Comparison of ENCODE assay signal across 8 cellular contexts in genomic region chr19:56080669-56081401, GRCh38. TPM values are rescaled to one million over a fixed set of nuclear protein-coding genes. Genes with fewer than 3 reads are reported as not detected.
DNase-seq lines count a peak whose midpoint lies in the region; ATAC-seq and TF ChIP-seq lines count a peak whose summit lies in the region.

No MANE protein-coding gene starts in this region.

- peaks cover 8% of the 10 kb centered on the region for H3K27me3 ChIP-seq in CD4-positive, alpha-beta T cell (ENCODE audit: control insufficient read depth, insufficient read depth, low read length)
- H3K27me3 ChIP-seq in IMR-90 (ENCODE audit: control insufficient read depth, insufficient read depth, low read length) (no peaks in the 10 kb centered on the region), SJCRH30 (no peaks in the 10 kb centered on the region), parathyroid adenoma (ENCODE audit: control insufficient read depth, insufficient read depth, low read length) (no peaks in the 10 kb centered on the region), thymus (ENCODE audit: control insufficient read depth, insufficient read depth) (no peaks in the 10 kb centered on the region)

- H3K4me1 ChIP-seq in IMR-90 (ENCODE audit: control insufficient read depth, insufficient read depth, low read length) (peaks cover 4% of the 10 kb centered on the region; the same call in 1 of the 2 replicates), SJCRH30 (0 out of 2 replicates have a peak, but pooled peaks cover 2% of the 10 kb centered on the region), parathyroid adenoma (no peaks in the 10 kb centered on the region), thymus (ENCODE audit: control insufficient read depth, insufficient read depth, low read length) (no peaks in the 10 kb centered on the region)

- TF ChIP-seq RAD21 in IMR-90 (IDR thresholded peaks at IDR 0.05; ENCODE audit: low read length) = peak; percentile 74

- peaks cover 3 to 6% of the 10 kb centered on the region in 2 experiments; a peak in 2 of 4 replicates for H3K79me1 ChIP-seq in IMR-90 (ENCODE audit: low read depth in 1 of 2, low read length in 2 of 2)

- CTCF ChIA-PET in CD4-positive, alpha-beta T cell (lab: Charles Lee) = interaction anchor here (1.0 to 1.6 kb wide), 5 partner anchors 14 to 253 kb away, joined by 4 to 8 read pairs (median 5); no protein-coding TSS in a partner anchor
- CTCF ChIA-PET in IMR-90 (lab: Yijun Ruan, JAX) = interaction anchor here (0.6 to 3.8 kb wide), 10 partner anchors 9 to 496 kb away, joined by 3 to 22 read pairs (median 4); no protein-coding TSS in a partner anchor
- CTCF ChIA-PET in activated naive CD4-positive, alpha-beta T cell treated with anti-CD3 and anti-CD28 coated beads, Interleukin-2, amount 10 ng/mL, durations not matched to agents 7 days and 5 days (lab: Charles Lee) = interaction anchor here (0.6 to 2.6 kb wide), 20 partner anchors 10 to 252 kb away, joined by 3 to 20 read pairs (median 4); partner anchors contain the start of gene ZNF444

- 8% methylated on average over 11 of the region's 36 CpGs; no CpG with 5 or more reads in 1 of the 2 experiments for WGBS in IMR-90 (ENCODE audit: extremely low coverage in 2 of 2, insufficient read length in 1 of 2), 2 experiments
- WGBS in thymus = 3% methylated on average over 36 of the region's 36 CpGs

- POLR2A ChIA-PET in CD4-positive, alpha-beta T cell (lab: Charles Lee) = interaction anchor here (1.0 kb wide), 1 partner anchor 40 kb away, joined by 3 read pairs; the partner anchor contains the start of gene ZNF787
- POLR2A ChIA-PET in IMR-90 (lab: Charles Lee; ENCODE audit: unreplicated experiment) = no interaction called here

- peak overlapping the region; percentile 16; the same call in 1 of the 2 replicates for H3K23ac ChIP-seq in IMR-90 (ENCODE audit: low read depth, low read length)

- H3K36me3 Mint-ChIP-seq in CD4-positive, alpha-beta T cell (ENCODE audit: low read depth) = no peaks in the 10 kb centered on the region
- H3K36me3 Mint-ChIP-seq in activated naive CD4-positive, alpha-beta T cell treated with anti-CD3 and anti-CD28 coated beads, Interleukin-2, amount 10 ng/mL, durations not matched to agents 7 days and 5 days = no peaks in the 10 kb centered on the region

- H4K20me1 ChIP-seq in IMR-90 (ENCODE audit: insufficient read depth, low read length) = peaks cover 15% of the 10 kb centered on the region

- peaks cover 17% of the 10 kb centered on the region for H3K27me3 Mint-ChIP-seq in CD4-positive, alpha-beta T cell
- peaks cover 15% of the 10 kb centered on the region for H3K27me3 Mint-ChIP-seq in activated naive CD4-positive, alpha-beta T cell treated with anti-CD3 and anti-CD28 coated beads, Interleukin-2, amount 10 ng/mL, durations not matched to agents 7 days and 5 days

- no peak overlapping the region for H3K27ac Mint-ChIP-seq in CD4-positive, alpha-beta T cell
- no peak overlapping the region for H3K27ac Mint-ChIP-seq in activated naive CD4-positive, alpha-beta T cell treated with anti-CD3 and anti-CD28 coated beads, Interleukin-2, amount 10 ng/mL, durations not matched to agents 7 days and 5 days

- H3K36me3 ChIP-seq in IMR-90 (ENCODE audit: control insufficient read depth, insufficient read depth, low read length) (no peaks in the 10 kb centered on the region; the same call in 1 of the 2 replicates), SJCRH30 (no peaks in the 10 kb centered on the region), parathyroid adenoma (ENCODE audit: control insufficient read depth, insufficient read depth, low read length) (no peaks in the 10 kb centered on the region), thymus (ENCODE audit: control insufficient read depth, insufficient read depth) (peaks cover 7% of the 10 kb centered on the region)

- H2BK15ac ChIP-seq in IMR-90 (ENCODE audit: low read depth, low read length) = no peak overlapping the region

- no peak overlapping the region for H2BK5ac ChIP-seq in IMR-90 (ENCODE audit: low read depth, low read length, poor library complexity, severe bottlenecking)

- H3K4me3 ChIP-seq in IMR-90 (ENCODE audit: insufficient read depth, low read depth, low read length) (peak overlapping the region; percentile 40), SJCRH30 (peak overlapping the region; percentile 35), parathyroid adenoma (ENCODE audit: low read depth, low read length) (peak overlapping the region; percentile 46), thymus (ENCODE audit: low read length) (peak overlapping the region; percentile 17)

- H2BK20ac ChIP-seq in IMR-90 (ENCODE audit: low read depth, low read length) = no peak overlapping the region

- H3K4me2 ChIP-seq in IMR-90 (ENCODE audit: low read depth, low read length) (peak overlapping the region; percentile 94), parathyroid adenoma (ENCODE audit: low read length) (peak overlapping the region; percentile 81)

- ATAC-seq in CD4-positive, alpha-beta T cell (ENCODE audit: poor library complexity) = peak; percentile 48
- ATAC-seq in GM19467 (IDR thresholded peaks at IDR 0.05; ENCODE audit: unreplicated experiment) (peak; percentile 66), IMR-90 (ENCODE audit: low read depth) (peak; percentile 82), Right ventricle myocardium inferior (peak; percentile 82)

- H3K18ac ChIP-seq in IMR-90 (ENCODE audit: low read depth, low read length) = peak overlapping the region; percentile 19; the same call in 1 of the 2 replicates

- no peak overlapping the region for H3K27ac ChIP-seq in CD4-positive, alpha-beta T cell (ENCODE audit: low read depth, low read length)
- peak overlapping the region; percentile 40 for H3K27ac ChIP-seq in IMR-90 (ENCODE audit: insufficient read depth, low read length)
- no peak overlapping the region for H3K27ac ChIP-seq in SJCRH30
- H3K27ac ChIP-seq in parathyroid adenoma = no peak overlapping the region
- no peak overlapping the region for H3K27ac ChIP-seq in thymus (ENCODE audit: low read depth)

- peaks cover 14% of the 10 kb centered on the region for H3K4me1 Mint-ChIP-seq in CD4-positive, alpha-beta T cell (ENCODE audit: low read depth)
- H3K4me1 Mint-ChIP-seq in activated naive CD4-positive, alpha-beta T cell treated with anti-CD3 and anti-CD28 coated beads, Interleukin-2, amount 10 ng/mL, durations not matched to agents 7 days and 5 days = peaks cover 10% of the 10 kb centered on the region

- peak overlapping the region; percentile 76 for H3K4me3 Mint-ChIP-seq in CD4-positive, alpha-beta T cell
- peak overlapping the region; percentile 68 for H3K4me3 Mint-ChIP-seq in activated naive CD4-positive, alpha-beta T cell treated with anti-CD3 and anti-CD28 coated beads, Interleukin-2, amount 10 ng/mL, durations not matched to agents 7 days and 5 days

- H4K5ac ChIP-seq in IMR-90 (ENCODE audit: low read depth, low read length) = no peak overlapping the region; the same call in 1 of the 2 replicates

- no peak overlapping the region for H3K56ac ChIP-seq in IMR-90 (ENCODE audit: extremely low read depth, insufficient read depth, low read length)

- peak; percentile 38 for TF ChIP-seq CTCF in CD4-positive, alpha-beta T cell (IDR thresholded peaks at IDR 0.05)
- TF ChIP-seq CTCF in IMR-90 (conservative IDR thresholded peaks at IDR 0.05; ENCODE audit: low read depth, low read length) (peak; percentile 69), parathyroid adenoma (IDR thresholded peaks at IDR 0.05) (peak; percentile 44)

- TF ChIP-seq POLR2A in IMR-90 (IDR thresholded peaks at IDR 0.05; ENCODE audit: low read depth, low read length) = 0 out of 2 replicates have a peak, but pooled peaks have one; percentile 4

- H2AK9ac ChIP-seq in IMR-90 (replicated peaks; ENCODE audit: low read depth, low read length, poor library complexity) = peak overlapping the region; percentile 85

- 0 out of 4 replicates have a peak overlapping the region, but pooled peaks of 1 of the 2 experiments have one; percentile 11 for H4K8ac ChIP-seq in IMR-90 (ENCODE audit: low read depth in 2 of 2, low read length in 2 of 2)

- BruUV-seq in IMR-90 (replicated peaks; lab: Mats Ljungman, UMichigan) = no TSS peak

- H2AFZ ChIP-seq in IMR-90 (replicated peaks; ENCODE audit: low read length, poor library complexity) (peak overlapping the region; percentile 95), parathyroid adenoma (peak overlapping the region; percentile 88)

- H3K14ac ChIP-seq in IMR-90 (replicated peaks; ENCODE audit: low read depth, low read length) = peak overlapping the region; percentile 71; the same call in 1 of the 2 replicates

- H4K91ac ChIP-seq in IMR-90 (ENCODE audit: insufficient read depth, low read depth, low read length) = no peak overlapping the region

- no peaks in the 10 kb centered on the region for H3K9me3 ChIP-seq in CD4-positive, alpha-beta T cell (ENCODE audit: control insufficient read depth, low read length)
- no peaks in the 10 kb centered on the region for H3K9me3 ChIP-seq in IMR-90 (ENCODE audit: control insufficient read depth, insufficient read depth, low read length)
- H3K9me3 ChIP-seq in SJCRH30 (replicated peaks) = no peaks in the 10 kb centered on the region
- H3K9me3 ChIP-seq in parathyroid adenoma (ENCODE audit: control insufficient read depth, low read length) = no peaks in the 10 kb centered on the region
- H3K9me3 ChIP-seq in thymus (ENCODE audit: control insufficient read depth) = no peaks in the 10 kb centered on the region

- peak overlapping the region; percentile 75 for H3K4ac ChIP-seq in IMR-90 (ENCODE audit: low read depth, low read length)

- peak overlapping the region; percentile 39 for H3K9ac ChIP-seq in IMR-90 (ENCODE audit: low read depth, low read length)
- no peak overlapping the region for H3K9ac ChIP-seq in parathyroid adenoma

- no peak overlapping the region for H2BK120ac ChIP-seq in IMR-90 (ENCODE audit: low read depth, low read length)

- 0 out of 2 replicates have a peak, but pooled peaks cover 7% of the 10 kb centered on the region for H3K9me1 ChIP-seq in IMR-90 (ENCODE audit: insufficient read depth, low read length)

- DNase-seq in CD4-positive, alpha-beta T cell = peak; percentile 50 to 70 (median 57)
- DNase-seq in IMR-90 = peak; percentile 78
- DNase-seq in SJCRH30 = peak; percentile 85 to 91
- DNase-seq in activated naive CD4-positive, alpha-beta T cell treated with anti-CD3 and anti-CD28 coated beads, Interleukin-2, amount 10 ng/mL, durations not matched to agents 7 days and 5 days = peak; percentile 84
- peak; percentile 92 for DNase-seq in Right ventricle myocardium inferior (ENCODE audit: missing footprints)

- no peaks in the 10 kb centered on the region for H3K9me3 Mint-ChIP-seq in CD4-positive, alpha-beta T cell
- H3K9me3 Mint-ChIP-seq in activated naive CD4-positive, alpha-beta T cell treated with anti-CD3 and anti-CD28 coated beads, Interleukin-2, amount 10 ng/mL, durations not matched to agents 7 days and 5 days = no peaks in the 10 kb centered on the region

- dilution Hi-C loops in IMR-90 (cut with HindIII; ENCODE audit: low sequenced_read_pairs, unreplicated experiment) = no loop called here

- in situ Hi-C loops in IMR-90 (cut with MboI; ENCODE audit: low sequenced_read_pairs) = loop anchor here (5.0 kb wide), 1 partner anchor 86 kb away; no protein-coding TSS in a partner anchor

- intact Hi-C loops in CD4-positive, alpha-beta T cell (cut with DNase I, micrococcal nuclease) = loop anchor here in 1 of 2 experiments (5.0 kb wide), 1 partner anchor 271 kb away; no protein-coding TSS in a partner anchor
- intact Hi-C loops in IMR-90 (cut with micrococcal nuclease) (loop anchor here (1.0 to 2.0 kb wide), 5 partner anchors 40 to 252 kb away; partner anchors contain the start of genes ZNF444 and ZNF787), Right ventricle myocardium inferior (cut with DNase I) (loop anchor here (2.0 to 5.0 kb wide), 2 partner anchors 36 to 90 kb away; no protein-coding TSS in a partner anchor)

- no peaks in the 10 kb centered on the region for H3K79me2 ChIP-seq in parathyroid adenoma

- peak overlapping the region; percentile 20; the same call in 1 of the 2 replicates for H2AK5ac ChIP-seq in IMR-90 (ENCODE audit: low read depth, low read length)

RNA-seq across cellular contexts. Expression of gene ZNF787, which starts 40.3 kb away (rescaled TPM):
- 10 to 100 TPM; 11.4 to 11.5 TPM for total RNA-seq in CD4-positive, alpha-beta T cell
- total RNA-seq in IMR-90 (2012; rRNA removed) = 4.8 and 5.6 TPM in 2 replicates
- polyA plus RNA-seq in IMR-90 (2012; rRNA removed) = 11.2 and 17.7 TPM in 2 replicates
- 5.0 and 14.2 TPM in 2 replicates for polyA plus RNA-seq in IMR-90 (2012; cell fraction: cytosol; rRNA removed)
- 13.5 and 27.0 TPM in 2 replicates for polyA plus RNA-seq in IMR-90 (2012; cell fraction: nucleus; rRNA removed; ENCODE audit: low replicate concordance)
- total RNA-seq in SJCRH30 (2014; rRNA removed; shearing (Covaris generic)) = 24.7 and 24.8 TPM in 2 replicates
- total RNA-seq in Right ventricle myocardium inferior = 35.3 TPM
- polyA plus RNA-seq in thymus = 19.8 TPM
